1 cellular context compared by ENCODE assay signal in the genomic region with DNA sequence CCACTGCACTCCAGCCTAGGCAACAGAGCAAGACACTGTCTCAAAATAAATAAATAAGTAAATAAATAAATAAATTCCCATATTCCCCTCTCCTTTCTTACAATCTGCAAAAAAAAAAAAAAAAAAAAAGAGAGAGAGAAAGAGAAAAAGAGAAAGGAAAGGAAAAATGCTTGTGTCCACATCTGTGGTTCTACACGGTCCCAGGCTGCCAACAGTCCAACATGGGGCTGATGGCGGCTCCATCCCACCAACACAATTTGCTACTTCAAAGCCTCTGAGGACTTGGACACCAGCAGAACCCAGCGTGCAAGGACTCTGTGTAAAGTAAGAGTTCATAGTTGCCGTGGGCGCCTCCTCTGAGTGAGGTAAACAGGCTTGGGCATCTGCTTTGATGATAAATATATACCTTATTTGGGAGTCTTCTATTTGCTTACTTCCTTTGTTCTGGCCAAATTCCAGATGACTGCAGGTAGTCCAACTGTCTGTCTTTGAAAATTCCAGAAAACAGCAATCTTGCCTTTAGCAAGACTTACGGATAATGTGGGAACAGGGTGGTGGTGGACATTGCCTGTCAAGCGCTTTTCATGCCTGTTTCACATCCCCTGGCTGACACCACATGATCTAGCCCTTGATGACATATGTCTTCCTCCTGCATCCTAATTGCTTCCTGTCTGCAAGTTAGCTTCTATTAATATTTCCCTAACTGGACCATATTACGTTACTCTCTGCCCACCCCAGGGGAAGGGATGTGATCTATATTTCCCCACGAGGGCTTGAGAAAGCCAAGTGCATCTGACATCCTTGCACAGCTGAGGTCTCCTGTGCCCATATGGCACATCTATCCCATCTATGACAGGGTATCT.
A peak's percentile ranks its signal among the peaks of the same experiment; 100 is the strongest.
TF ChIP-seq lines count a peak whose summit lies in the region.

No MANE protein-coding gene starts in this region.

TF ChIP-seq in HepG2, 621 proteins besides CTCF, POLR2A, EP300 and RAD21 (continued from another document):
- peak; percentile 67; the same call in 1 of the 2 replicates for TF ChIP-seq ETV5 (CRISPR knock-in tag; IDR thresholded peaks at IDR 0.05; ENCODE audit: borderline replicate concordance)
- peak; percentile 86 for TF ChIP-seq HOXA3 (CRISPR knock-in tag; IDR thresholded peaks at IDR 0.05)
- peak; percentile 20; the same call in 1 of the 2 replicates for TF ChIP-seq KDM2A (CRISPR knock-in tag; IDR thresholded peaks at IDR 0.05; ENCODE audit: borderline replicate concordance, low read depth)
- TF ChIP-seq CEBPB (IDR thresholded peaks at IDR 0.05; ENCODE audit: borderline replicate concordance, low read depth, low read length), result no peak
- TF ChIP-seq ZFAT (CRISPR knock-in tag; conservative IDR thresholded peaks at IDR 0.05), result no peak
- peak; percentile 60; the same call in 1 of the 2 replicates for TF ChIP-seq ARNT2 (CRISPR knock-in tag; IDR thresholded peaks at IDR 0.05; ENCODE audit: low read depth)
- TF ChIP-seq KLF11 (CRISPR knock-in tag; IDR thresholded peaks at IDR 0.05), result no peak
- TF ChIP-seq, protein P1, sequence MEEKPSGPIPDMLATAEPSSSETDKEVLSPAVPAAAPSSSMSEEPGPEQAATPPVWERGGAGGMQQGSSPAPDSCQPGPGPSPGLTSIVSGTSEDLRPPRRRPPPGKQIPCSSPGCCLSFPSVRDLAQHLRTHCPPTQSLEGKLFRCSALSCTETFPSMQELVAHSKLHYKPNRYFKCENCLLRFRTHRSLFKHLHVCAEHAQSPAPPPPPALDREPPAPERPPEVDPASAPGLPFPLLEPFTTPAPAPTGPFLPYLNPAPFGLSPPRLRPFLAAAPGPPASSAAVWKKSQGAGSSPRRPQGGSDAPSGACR (CRISPR knock-in tag; IDR thresholded peaks at IDR 0.05), result no peak
- no peak; the same call in 1 of the 2 replicates for TF ChIP-seq DMAP1 (CRISPR knock-in tag; IDR thresholded peaks at IDR 0.05)
- no peak for TF ChIP-seq NFRKB (IDR thresholded peaks at IDR 0.05)
- TF ChIP-seq ZNF329 (CRISPR knock-in tag; IDR thresholded peaks at IDR 0.05; ENCODE audit: low read depth), result no peak
- no peak; the same call in none of the 2 replicates for TF ChIP-seq HMG20B (CRISPR knock-in tag; conservative IDR thresholded peaks at IDR 0.05)
- TF ChIP-seq, protein P2, sequence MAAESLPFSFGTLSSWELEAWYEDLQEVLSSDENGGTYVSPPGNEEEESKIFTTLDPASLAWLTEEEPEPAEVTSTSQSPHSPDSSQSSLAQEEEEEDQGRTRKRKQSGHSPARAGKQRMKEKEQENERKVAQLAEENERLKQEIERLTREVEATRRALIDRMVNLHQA (CRISPR knock-in tag; IDR thresholded peaks at IDR 0.05), result no peak
- TF ChIP-seq ZBTB7B (CRISPR knock-in tag; IDR thresholded peaks at IDR 0.05), result peak; percentile 72
- no peak for TF ChIP-seq REL (CRISPR knock-in tag; conservative IDR thresholded peaks at IDR 0.05)
- TF ChIP-seq, protein P3, sequence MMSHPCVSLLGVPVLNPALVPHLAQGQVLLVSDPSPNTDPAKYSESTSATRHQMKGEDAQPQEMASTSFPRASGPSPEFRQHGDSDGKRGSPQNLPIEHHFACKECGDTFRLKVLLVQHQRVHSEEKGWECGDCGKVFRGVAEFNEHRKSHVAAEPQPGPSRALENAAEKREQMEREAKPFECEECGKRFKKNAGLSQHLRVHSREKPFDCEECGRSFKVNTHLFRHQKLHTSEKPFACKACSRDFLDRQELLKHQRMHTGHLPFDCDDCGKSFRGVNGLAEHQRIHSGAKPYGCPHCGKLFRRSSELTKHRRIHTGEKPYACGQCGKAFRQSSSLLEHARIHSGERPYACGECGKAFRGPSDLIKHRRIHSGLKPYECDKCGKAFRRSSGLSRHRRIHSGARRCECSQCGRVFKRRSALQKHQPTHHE (CRISPR knock-in tag; IDR thresholded peaks at IDR 0.05; ENCODE audit: borderline replicate concordance), result 0 out of 2 replicates have a peak, but pooled peaks have one; percentile 8
- no peak for TF ChIP-seq ZNF10 (CRISPR knock-in tag; IDR thresholded peaks at IDR 0.05; ENCODE audit: borderline replicate concordance, low read depth)
- TF ChIP-seq ZNF333 (CRISPR knock-in tag; IDR thresholded peaks at IDR 0.05; ENCODE audit: borderline replicate concordance), result no peak
- TF ChIP-seq, protein P4, sequence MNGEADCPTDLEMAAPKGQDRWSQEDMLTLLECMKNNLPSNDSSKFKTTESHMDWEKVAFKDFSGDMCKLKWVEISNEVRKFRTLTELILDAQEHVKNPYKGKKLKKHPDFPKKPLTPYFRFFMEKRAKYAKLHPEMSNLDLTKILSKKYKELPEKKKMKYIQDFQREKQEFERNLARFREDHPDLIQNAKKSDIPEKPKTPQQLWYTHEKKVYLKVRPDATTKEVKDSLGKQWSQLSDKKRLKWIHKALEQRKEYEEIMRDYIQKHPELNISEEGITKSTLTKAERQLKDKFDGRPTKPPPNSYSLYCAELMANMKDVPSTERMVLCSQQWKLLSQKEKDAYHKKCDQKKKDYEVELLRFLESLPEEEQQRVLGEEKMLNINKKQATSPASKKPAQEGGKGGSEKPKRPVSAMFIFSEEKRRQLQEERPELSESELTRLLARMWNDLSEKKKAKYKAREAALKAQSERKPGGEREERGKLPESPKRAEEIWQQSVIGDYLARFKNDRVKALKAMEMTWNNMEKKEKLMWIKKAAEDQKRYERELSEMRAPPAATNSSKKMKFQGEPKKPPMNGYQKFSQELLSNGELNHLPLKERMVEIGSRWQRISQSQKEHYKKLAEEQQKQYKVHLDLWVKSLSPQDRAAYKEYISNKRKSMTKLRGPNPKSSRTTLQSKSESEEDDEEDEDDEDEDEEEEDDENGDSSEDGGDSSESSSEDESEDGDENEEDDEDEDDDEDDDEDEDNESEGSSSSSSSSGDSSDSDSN (CRISPR knock-in tag; IDR thresholded peaks at IDR 0.05), result 0 out of 2 replicates have a peak, but pooled peaks have one; percentile 5
- no peak for TF ChIP-seq ZNF652 (CRISPR knock-in tag; IDR thresholded peaks at IDR 0.05; ENCODE audit: borderline replicate concordance, low read depth)
- no peak for TF ChIP-seq MAFK (conservative IDR thresholded peaks at IDR 0.05 in 1 of 2, IDR thresholded peaks at IDR 0.05 in 1 of 2; ENCODE audit: low read length in 2 of 2)
- no peak for TF ChIP-seq ZNF546 (CRISPR knock-in tag; conservative IDR thresholded peaks at IDR 0.05)
- TF ChIP-seq KDM5B (CRISPR knock-in tag; IDR thresholded peaks at IDR 0.05; ENCODE audit: borderline replicate concordance), result no peak
- TF ChIP-seq ZBTB7A (CRISPR knock-in tag; IDR thresholded peaks at IDR 0.05), result peak; percentile 32; the same call in 1 of the 2 replicates
- TF ChIP-seq, protein P5, sequence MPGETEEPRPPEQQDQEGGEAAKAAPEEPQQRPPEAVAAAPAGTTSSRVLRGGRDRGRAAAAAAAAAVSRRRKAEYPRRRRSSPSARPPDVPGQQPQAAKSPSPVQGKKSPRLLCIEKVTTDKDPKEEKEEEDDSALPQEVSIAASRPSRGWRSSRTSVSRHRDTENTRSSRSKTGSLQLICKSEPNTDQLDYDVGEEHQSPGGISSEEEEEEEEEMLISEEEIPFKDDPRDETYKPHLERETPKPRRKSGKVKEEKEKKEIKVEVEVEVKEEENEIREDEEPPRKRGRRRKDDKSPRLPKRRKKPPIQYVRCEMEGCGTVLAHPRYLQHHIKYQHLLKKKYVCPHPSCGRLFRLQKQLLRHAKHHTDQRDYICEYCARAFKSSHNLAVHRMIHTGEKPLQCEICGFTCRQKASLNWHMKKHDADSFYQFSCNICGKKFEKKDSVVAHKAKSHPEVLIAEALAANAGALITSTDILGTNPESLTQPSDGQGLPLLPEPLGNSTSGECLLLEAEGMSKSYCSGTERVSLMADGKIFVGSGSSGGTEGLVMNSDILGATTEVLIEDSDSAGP (CRISPR knock-in tag; IDR thresholded peaks at IDR 0.05; ENCODE audit: borderline replicate concordance), result no peak
- peak; percentile 54; the same call in 1 of the 2 replicates for TF ChIP-seq RCOR2 (CRISPR knock-in tag; IDR thresholded peaks at IDR 0.05)
- TF ChIP-seq, protein P6, sequence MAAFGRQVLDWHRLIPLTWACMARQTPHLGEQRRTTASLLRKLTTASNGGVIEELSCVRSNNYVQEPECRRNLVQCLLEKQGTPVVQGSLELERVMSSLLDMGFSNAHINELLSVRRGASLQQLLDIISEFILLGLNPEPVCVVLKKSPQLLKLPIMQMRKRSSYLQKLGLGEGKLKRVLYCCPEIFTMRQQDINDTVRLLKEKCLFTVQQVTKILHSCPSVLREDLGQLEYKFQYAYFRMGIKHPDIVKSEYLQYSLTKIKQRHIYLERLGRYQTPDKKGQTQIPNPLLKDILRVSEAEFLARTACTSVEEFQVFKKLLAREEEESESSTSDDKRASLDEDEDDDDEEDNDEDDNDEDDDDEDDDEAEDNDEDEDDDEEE (CRISPR knock-in tag; IDR thresholded peaks at IDR 0.05), result no peak
- TF ChIP-seq, protein P7, sequence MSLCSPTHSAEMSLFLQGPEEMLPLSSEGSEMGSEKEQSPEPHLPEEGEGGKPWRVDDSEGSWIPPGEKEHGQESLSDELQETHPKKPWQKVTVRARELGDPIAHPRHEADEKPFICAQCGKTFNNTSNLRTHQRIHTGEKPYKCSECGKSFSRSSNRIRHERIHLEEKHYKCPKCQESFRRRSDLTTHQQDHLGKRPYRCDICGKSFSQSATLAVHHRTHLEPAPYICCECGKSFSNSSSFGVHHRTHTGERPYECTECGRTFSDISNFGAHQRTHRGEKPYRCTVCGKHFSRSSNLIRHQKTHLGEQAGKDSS (CRISPR knock-in tag; IDR thresholded peaks at IDR 0.05; ENCODE audit: borderline replicate concordance, low read depth), result no peak; the same call in none of the 2 replicates
- TF ChIP-seq, protein P8, sequence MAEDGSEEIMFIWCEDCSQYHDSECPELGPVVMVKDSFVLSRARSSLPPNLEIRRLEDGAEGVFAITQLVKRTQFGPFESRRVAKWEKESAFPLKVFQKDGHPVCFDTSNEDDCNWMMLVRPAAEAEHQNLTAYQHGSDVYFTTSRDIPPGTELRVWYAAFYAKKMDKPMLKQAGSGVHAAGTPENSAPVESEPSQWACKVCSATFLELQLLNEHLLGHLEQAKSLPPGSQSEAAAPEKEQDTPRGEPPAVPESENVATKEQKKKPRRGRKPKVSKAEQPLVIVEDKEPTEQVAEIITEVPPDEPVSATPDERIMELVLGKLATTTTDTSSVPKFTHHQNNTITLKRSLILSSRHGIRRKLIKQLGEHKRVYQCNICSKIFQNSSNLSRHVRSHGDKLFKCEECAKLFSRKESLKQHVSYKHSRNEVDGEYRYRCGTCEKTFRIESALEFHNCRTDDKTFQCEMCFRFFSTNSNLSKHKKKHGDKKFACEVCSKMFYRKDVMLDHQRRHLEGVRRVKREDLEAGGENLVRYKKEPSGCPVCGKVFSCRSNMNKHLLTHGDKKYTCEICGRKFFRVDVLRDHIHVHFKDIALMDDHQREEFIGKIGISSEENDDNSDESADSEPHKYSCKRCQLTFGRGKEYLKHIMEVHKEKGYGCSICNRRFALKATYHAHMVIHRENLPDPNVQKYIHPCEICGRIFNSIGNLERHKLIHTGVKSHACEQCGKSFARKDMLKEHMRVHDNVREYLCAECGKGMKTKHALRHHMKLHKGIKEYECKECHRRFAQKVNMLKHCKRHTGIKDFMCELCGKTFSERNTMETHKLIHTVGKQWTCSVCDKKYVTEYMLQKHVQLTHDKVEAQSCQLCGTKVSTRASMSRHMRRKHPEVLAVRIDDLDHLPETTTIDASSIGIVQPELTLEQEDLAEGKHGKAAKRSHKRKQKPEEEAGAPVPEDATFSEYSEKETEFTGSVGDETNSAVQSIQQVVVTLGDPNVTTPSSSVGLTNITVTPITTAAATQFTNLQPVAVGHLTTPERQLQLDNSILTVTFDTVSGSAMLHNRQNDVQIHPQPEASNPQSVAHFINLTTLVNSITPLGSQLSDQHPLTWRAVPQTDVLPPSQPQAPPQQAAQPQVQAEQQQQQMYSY (CRISPR knock-in tag; IDR thresholded peaks at IDR 0.05), result no peak
- peak; percentile 56 for TF ChIP-seq HNRNPH1 (optimal IDR thresholded peaks at IDR 0.05; ENCODE audit: low read depth, low read length)
- TF ChIP-seq ZNF496 (CRISPR knock-in tag; IDR thresholded peaks at IDR 0.05; ENCODE audit: insufficient replicate concordance), result no peak
- TF ChIP-seq ZSCAN12 (CRISPR knock-in tag; IDR thresholded peaks at IDR 0.05), result 0 out of 2 replicates have a peak, but pooled peaks have one; percentile 86
